ENCODE assay signal across 20 cellular contexts in the genomic region with DNA sequence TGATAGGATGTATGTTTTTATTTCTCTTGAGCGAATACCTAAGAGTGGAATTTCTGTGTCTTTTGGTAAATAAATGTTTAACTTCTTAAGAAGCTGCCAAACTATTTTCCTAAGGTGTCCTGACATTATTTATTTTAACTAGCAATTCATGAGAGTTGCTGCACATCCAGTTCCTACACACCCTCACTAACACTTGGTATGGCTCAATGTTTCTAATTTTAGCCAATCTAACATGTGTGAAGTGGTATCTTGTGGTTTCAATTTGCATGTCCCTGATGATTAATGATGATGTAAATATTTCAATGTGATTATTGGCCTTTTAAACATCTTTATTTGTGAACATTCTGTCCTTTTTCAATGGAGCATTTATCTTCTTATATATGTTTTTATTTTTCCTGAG.
DNase-seq lines count a peak whose midpoint lies in the region; TF ChIP-seq lines count a peak whose summit lies in the region.
"Had no signal": no experiment of that assay in that cellular context is flagged by ENCODE, and none has a peak within 500 bp of the region (broad histone marks: within the 10 kb centered on the region; RNA-seq: fewer than 3 reads in every experiment).

No MANE protein-coding gene starts in this region.

- CTCF ChIA-PET in mammary epithelial cell (lab: Charles Lee; ENCODE audit: low non-redundant PET): no interaction called here

- no peaks in the 10 kb centered on the region for H3K4me1 ChIP-seq in mammary epithelial cell (ENCODE audit: insufficient read depth, low read length)
- no peaks in the 10 kb centered on the region for H3K4me1 ChIP-seq in effector memory CD4-positive, alpha-beta T cell (ENCODE audit: control insufficient read depth, insufficient read depth, low read length, poor library complexity, severe bottlenecking)

- DNase-seq in LHCN-M2 (ENCODE audit: low read depth) (peak; percentile 68), mammary epithelial cell (peak; percentile 16), fibroblast of villous mesenchyme (ENCODE audit: low read depth) (peak; percentile 55), myocyte (ENCODE audit: low read depth) (peak; percentile 24), NCI-H526 (lab: John Stamatoyannopoulos, UW) (no peak), SW480 (ENCODE audit: low spot score) (no peak), NCI-H2081 (lab: John Stamatoyannopoulos, UW) (no peak)
- DNase-seq in effector memory CD4-positive, alpha-beta T cell: no peak
- DNase-seq: H9, KBM-7, MM.1S, NCI-H1092, NCI-H1417 treated with DMSO at 0.1 percent for 48 hours, NCI-H1694 treated with DMSO at 0.1 percent for 48 hours, NCI-H2081 treated with DMSO at 0.1 percent for 48 hours, NCI-H2171, NCI-H345, NCI-H510A treated with DMSO at 0.1 percent for 48 hours, NCI-H774 had no signal

- WGBS in mammary epithelial cell (ENCODE audit: low coverage, missing lambda C conversion rate): 100% methylated on average over 1 of the region's 1 CpG

- no peak for TF ChIP-seq CTCF in mammary epithelial cell (conservative IDR thresholded peaks at IDR 0.05 in 1 of 2, IDR thresholded peaks at IDR 0.05 in 1 of 2; ENCODE audit: extremely low read depth in 1 of 2, insufficient read depth in 1 of 2, low read depth in 1 of 2, low read length in 2 of 2)
- TF ChIP-seq CTCF in fibroblast of villous mesenchyme (IDR thresholded peaks at IDR 0.05; ENCODE audit: insufficient read depth, low read depth, low read length): no peak

- dilution Hi-C loops in mammary epithelial cell (cut with HindIII; ENCODE audit: low sequenced_read_pairs): no loop called here

- no peaks in the 10 kb centered on the region for H3K27me3 ChIP-seq in mammary epithelial cell (ENCODE audit: insufficient read depth, low read length)
- H3K27me3 ChIP-seq in effector memory CD4-positive, alpha-beta T cell (replicated peaks; ENCODE audit: control insufficient read depth, insufficient read depth, low read length, poor library complexity, severe bottlenecking): no peaks in the 10 kb centered on the region

- H3K27ac ChIP-seq in mammary epithelial cell (ENCODE audit: insufficient read depth, low read depth, low read length): no peak overlapping the region
- no peak overlapping the region for H3K27ac ChIP-seq in effector memory CD4-positive, alpha-beta T cell (ENCODE audit: insufficient read depth, low read length, poor library complexity, severe bottlenecking)

- intact Hi-C loops in mammary epithelial cell (cut with micrococcal nuclease): no loop called here

- in situ Hi-C loops in mammary epithelial cell (cut with MboI; ENCODE audit: low sequenced_read_pairs in 2 of 2): no loop called here

- peak overlapping the region; percentile 13 for H3K4me2 ChIP-seq in mammary epithelial cell (ENCODE audit: insufficient read depth, low read depth, low read length)
- H3K4me2 ChIP-seq: GM23338 had no signal

- H3K9ac ChIP-seq in mammary epithelial cell (ENCODE audit: insufficient read depth, low read length): no peak overlapping the region

- no peaks in the 10 kb centered on the region for H3K79me2 ChIP-seq in mammary epithelial cell (ENCODE audit: insufficient read depth, low read length)

- no peaks in the 10 kb centered on the region for H3K36me3 ChIP-seq in mammary epithelial cell (ENCODE audit: insufficient read depth, low read length)
- H3K36me3 ChIP-seq in effector memory CD4-positive, alpha-beta T cell (ENCODE audit: control insufficient read depth, insufficient read depth, low read length): no peaks in the 10 kb centered on the region

- H3K9me3 ChIP-seq in mammary epithelial cell (replicated peaks; ENCODE audit: insufficient read depth, low read length): no peaks in the 10 kb centered on the region
- H3K9me3 ChIP-seq in effector memory CD4-positive, alpha-beta T cell (ENCODE audit: control insufficient read depth, low read length): no peaks in the 10 kb centered on the region

- H3K4me3 ChIP-seq in mammary epithelial cell (replicated peaks in 1 of 3; ENCODE audit: insufficient read depth in 1 of 3, low read depth in 2 of 3, low read length in 3 of 3) (no peak overlapping the region), fibroblast of villous mesenchyme (ENCODE audit: low read depth, low read length) (no peak overlapping the region)
- H3K4me3 ChIP-seq in effector memory CD4-positive, alpha-beta T cell (ENCODE audit: insufficient read depth, low read depth, low read length, poor library complexity, severe bottlenecking): no peak overlapping the region
- H3K4me3 ChIP-seq: GM23338 had no signal

- BruUV-seq in mammary epithelial cell (replicated peaks; lab: Mats Ljungman, UMichigan): no TSS peak

- H2AFZ ChIP-seq in mammary epithelial cell (ENCODE audit: low read depth, low read length): no peak overlapping the region
- H2AFZ ChIP-seq: GM23338 had no signal

- no peaks in the 10 kb centered on the region for H4K20me1 ChIP-seq in mammary epithelial cell (ENCODE audit: insufficient read depth, low read length)

Comparison
In these comparisons a context has a peak if more than half of its experiments do, and no peak if none do; other contexts are left out.
1. DNase-seq: peak in LHCN-M2 (single experiment), mammary epithelial cell (single experiment), fibroblast of villous mesenchyme (single experiment) and myocyte (single experiment); none in NCI-H526 (0 of 2), SW480 (single experiment), effector memory CD4-positive, alpha-beta T cell (0 of 3) and NCI-H2081 (0 of 2).